ENCODE assay signal across 8 cellular contexts in the genomic region with DNA sequence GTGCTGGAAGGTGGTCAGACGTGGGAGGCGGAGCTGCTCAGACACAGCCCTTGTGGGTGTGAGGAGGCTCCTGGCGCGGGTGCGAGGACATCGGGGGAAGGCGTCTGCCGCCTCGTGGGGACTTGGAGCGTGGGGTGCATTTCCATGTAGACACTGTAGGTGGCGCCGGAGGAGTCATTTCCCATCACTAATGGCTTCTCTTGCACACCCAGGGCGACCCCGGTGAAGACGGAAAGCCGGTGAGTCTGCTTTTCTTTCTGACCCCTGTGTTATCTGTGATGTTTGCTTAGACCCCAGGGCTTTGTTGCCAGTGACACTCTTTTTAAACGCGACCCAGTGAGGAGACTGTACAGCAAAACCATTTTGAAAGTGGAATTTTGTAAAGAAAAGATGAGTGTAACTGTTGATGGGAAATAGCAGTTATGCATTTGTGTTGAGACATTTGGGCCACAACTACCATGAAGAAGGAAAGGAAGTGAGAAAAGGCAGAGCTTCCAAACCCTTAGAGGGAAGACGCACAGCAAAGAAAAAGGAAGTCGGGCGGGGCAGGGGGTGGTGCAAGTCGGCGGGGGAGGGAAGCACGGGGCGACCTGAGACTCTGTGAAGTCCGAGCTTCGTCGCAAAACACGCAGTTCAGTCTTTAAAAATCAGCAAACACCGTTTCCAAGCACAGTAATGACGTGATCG.
A peak's percentile ranks its signal among the peaks of the same experiment; 100 is the strongest.
DNase-seq lines count a peak whose midpoint lies in the region; ATAC-seq lines count a peak whose summit lies in the region.

No MANE protein-coding gene starts in this region.

- peak; percentile 36 to 40 for DNase-seq in NCI-H1930 (lab: John Stamatoyannopoulos, UW)
- DNase-seq in activated CD4-positive, CD25-positive, alpha-beta regulatory T cell treated with anti-CD3 and anti-CD28 coated beads, Interleukin-2, amount 50 U/mL, for 16 hours (ENCODE audit: low read depth, low spot score), result peak; percentile 56
- peak; percentile 77 for DNase-seq in central memory CD4-positive, alpha-beta T cell
- peak; percentile 32 for DNase-seq in kidney glomerular epithelial cell (lab: John Stamatoyannopoulos, UW)
- peak; percentile 59 to 71 (median 63) for DNase-seq in stimulated activated CD4-positive, alpha-beta T cell treated with anti-CD3 and anti-CD28 coated beads, Interleukin-1b, Interleukin-23, amount 100 ng/mL, for 24 hours (ENCODE audit: low read depth in 4 of 4, low spot score in 1 of 4)

- H3K4me3 ChIP-seq in GM08714 (ENCODE audit: low read length), result peak overlapping the region; percentile 7; the same call in 1 of the 2 replicates

- ATAC-seq in GM18909 (IDR thresholded peaks at IDR 0.05; ENCODE audit: poor library complexity, unreplicated experiment), result no peak
- ATAC-seq in HG03095 (IDR thresholded peaks at IDR 0.05; ENCODE audit: unreplicated experiment), result no peak
